Comparison of ENCODE assay signal across 11 cellular contexts in genomic region chr4:146465628-146466027, GRCh38.
"Had no signal": no experiment of that assay in that cellular context is flagged by ENCODE, and none has a peak within 500 bp of the region (broad histone marks: within the 10 kb centered on the region; RNA-seq: fewer than 3 reads in every experiment).

No MANE protein-coding gene starts in this region.

- H3K27me3 Mint-ChIP-seq: activated CD4-positive, alpha-beta memory T cell treated with anti-CD3 and anti-CD28 coated beads, Interleukin-2, amount 10 ng/mL, durations not matched to agents 7 days and 5 days; activated naive CD4-positive, alpha-beta T cell treated with anti-CD3 and anti-CD28 coated beads, Interleukin-2, amount 10 ng/mL, durations not matched to agents 7 days and 5 days; brain had no signal

- H3K9me3 Mint-ChIP-seq: activated CD4-positive, alpha-beta memory T cell treated with anti-CD3 and anti-CD28 coated beads, Interleukin-2, amount 10 ng/mL, durations not matched to agents 7 days and 5 days; activated naive CD4-positive, alpha-beta T cell treated with anti-CD3 and anti-CD28 coated beads, Interleukin-2, amount 10 ng/mL, durations not matched to agents 7 days and 5 days; activated T-helper 2 cell treated with anti-CD3 and anti-CD28 coated beads, Interferon-gamma antibody, Interleukin-2, Interleukin-4, amounts not matched to agents 10 μg/mL and 5 μg/mL and 100 μg/mL, durations not matched to agents 14 hours and 24 hours and 36 hours; brain had no signal

- H3K27ac Mint-ChIP-seq: activated CD4-positive, alpha-beta memory T cell treated with anti-CD3 and anti-CD28 coated beads, Interleukin-2, amount 10 ng/mL, durations not matched to agents 7 days and 5 days; activated naive CD4-positive, alpha-beta T cell treated with anti-CD3 and anti-CD28 coated beads, Interleukin-2, amount 10 ng/mL, durations not matched to agents 7 days and 5 days; activated T-helper 2 cell treated with anti-CD3 and anti-CD28 coated beads, Interferon-gamma antibody, Interleukin-2, Interleukin-4, amounts not matched to agents 10 μg/mL and 5 μg/mL and 100 μg/mL, durations not matched to agents 14 hours and 24 hours and 36 hours had no signal

- DNase-seq: activated CD4-positive, alpha-beta memory T cell treated with anti-CD3 and anti-CD28 coated beads, Interleukin-2, amount 10 ng/mL, durations not matched to agents 7 days and 5 days; activated CD4-positive, CD25-positive, alpha-beta regulatory T cell treated with anti-CD3 and anti-CD28 coated beads, Interleukin-2, amount 50 U/mL, for 72 hours; activated naive CD4-positive, alpha-beta T cell treated with anti-CD3 and anti-CD28 coated beads, Interleukin-2, amount 10 ng/mL, durations not matched to agents 7 days and 5 days; adrenal gland; hippocampal formation; retina; stimulated activated CD4-positive, alpha-beta T cell treated with anti-CD3 and anti-CD28 coated beads, Interleukin-4, amount 100 ng/mL, for 1 hour; stimulated activated CD8-positive, alpha-beta memory T cell treated with anti-CD3 and anti-CD28 coated beads, Interleukin-4, amount 100 ng/mL, for 48 hours; thyroid gland had no signal

- H3K9me3 ChIP-seq: adrenal gland, thyroid gland had no signal

- H3K4me3 Mint-ChIP-seq: activated CD4-positive, alpha-beta memory T cell treated with anti-CD3 and anti-CD28 coated beads, Interleukin-2, amount 10 ng/mL, durations not matched to agents 7 days and 5 days; activated naive CD4-positive, alpha-beta T cell treated with anti-CD3 and anti-CD28 coated beads, Interleukin-2, amount 10 ng/mL, durations not matched to agents 7 days and 5 days had no signal

- H3K4me1 Mint-ChIP-seq: activated naive CD4-positive, alpha-beta T cell treated with anti-CD3 and anti-CD28 coated beads, Interleukin-2, amount 10 ng/mL, durations not matched to agents 7 days and 5 days had no signal

- H3K36me3 Mint-ChIP-seq: brain had no signal
